Comparison of ENCODE assay signal across 13 cellular contexts in genomic region chr6:125793863-125794262, GRCh38. TPM values are rescaled to one million over a fixed set of nuclear protein-coding genes. Genes with fewer than 3 reads are reported as not detected.
DNase-seq lines count a peak whose midpoint lies in the region; ATAC-seq, FAIRE-seq and TF ChIP-seq lines count a peak whose summit lies in the region.
"Had no signal": no experiment of that assay in that cellular context is flagged by ENCODE, and none has a peak within 500 bp of the region (broad histone marks: within the 10 kb centered on the region; RNA-seq: fewer than 3 reads in every experiment).

No MANE protein-coding gene starts in this region.

- dilution Hi-C loops in endothelial cell of umbilical vein (cut with MboI; ENCODE audit: extremely low pct_ligation_motif_present, low sequenced_read_pairs): no loop called here

- H3K27me3 ChIP-seq in RWPE2 (ENCODE audit: insufficient read depth, poor library complexity, severe bottlenecking) (no peaks in the 10 kb centered on the region), endothelial cell of umbilical vein (ENCODE audit: control insufficient read depth in 2 of 2, insufficient read depth in 2 of 2, low read length in 2 of 2) (no peaks in the 10 kb centered on the region)

- H3K4me1 ChIP-seq in RWPE2 (ENCODE audit: insufficient read depth, poor library complexity, severe bottlenecking): peaks cover 41% of the 10 kb centered on the region
- H3K4me1 ChIP-seq in endothelial cell of umbilical vein (ENCODE audit: control insufficient read depth, extremely low read depth, insufficient read depth, low read length): peaks cover 43% of the 10 kb centered on the region

- H3K9me3 Mint-ChIP-seq in activated CD8-positive, alpha-beta memory T cell treated with anti-CD3 and anti-CD28 coated beads, Interleukin-2, amount 10 ng/mL, durations not matched to agents 7 days and 5 days (ENCODE audit: low read depth): no peaks in the 10 kb centered on the region
- H3K9me3 Mint-ChIP-seq: immature natural killer cell had no signal

- no peak overlapping the region for H3K4me3 ChIP-seq in RWPE2 (ENCODE audit: severe bottlenecking)
- H3K4me3 ChIP-seq in endothelial cell of umbilical vein (replicated peaks in 1 of 3; ENCODE audit: insufficient read depth in 1 of 3, low read depth in 1 of 3, low read length in 3 of 3): peak overlapping the region in 2 of 3 experiments; percentile 9 to 96

- H3K36me3 Mint-ChIP-seq in activated CD8-positive, alpha-beta memory T cell treated with anti-CD3 and anti-CD28 coated beads, Interleukin-2, amount 10 ng/mL, durations not matched to agents 7 days and 5 days: peaks cover 9% of the 10 kb centered on the region

- H3K27ac Mint-ChIP-seq in activated CD8-positive, alpha-beta memory T cell treated with anti-CD3 and anti-CD28 coated beads, Interleukin-2, amount 10 ng/mL, durations not matched to agents 7 days and 5 days: peak overlapping the region; percentile 66

- peak overlapping the region; percentile 58 for H3K4me3 Mint-ChIP-seq in activated CD8-positive, alpha-beta memory T cell treated with anti-CD3 and anti-CD28 coated beads, Interleukin-2, amount 10 ng/mL, durations not matched to agents 7 days and 5 days

- ATAC-seq in activated CD8-positive, alpha-beta memory T cell treated with anti-CD3 and anti-CD28 coated beads, Interleukin-2, amount 10 ng/mL, durations not matched to agents 7 days and 5 days: no peak
- ATAC-seq in RWPE2 (ENCODE audit: low read depth): no peak
- ATAC-seq: psoas muscle had no signal

- H3K9me1 ChIP-seq in endothelial cell of umbilical vein (replicated peaks; ENCODE audit: control insufficient read depth, extremely low read depth, insufficient read depth, low read length): no peaks in the 10 kb centered on the region

- no peaks in the 10 kb centered on the region for H4K20me1 ChIP-seq in endothelial cell of umbilical vein (replicated peaks; ENCODE audit: control insufficient read depth, extremely low read depth, insufficient read depth, low read length)

- no peak overlapping the region for H2AFZ ChIP-seq in endothelial cell of umbilical vein (ENCODE audit: low read depth, low read length)

- no peak for FAIRE-seq in endothelial cell of umbilical vein (lab: Jason Lieb, UNC)
- FAIRE-seq: RCC 7860 had no signal

- H3K4me1 Mint-ChIP-seq in activated CD8-positive, alpha-beta memory T cell treated with anti-CD3 and anti-CD28 coated beads, Interleukin-2, amount 10 ng/mL, durations not matched to agents 7 days and 5 days: peaks cover 46% of the 10 kb centered on the region

- peak overlapping the region; percentile 98 for H3K4me2 ChIP-seq in endothelial cell of umbilical vein (ENCODE audit: insufficient read depth, low read length)

- H3K27ac ChIP-seq in RWPE2 (ENCODE audit: poor library complexity, severe bottlenecking): peak overlapping the region; percentile 60
- peak overlapping the region; percentile 81 for H3K27ac ChIP-seq in endothelial cell of umbilical vein (ENCODE audit: insufficient read depth, low read depth, low read length)
- peak overlapping the region; percentile 63 for H3K27ac ChIP-seq in substantia nigra (ENCODE audit: low read depth, low read length, poor library complexity, severe bottlenecking)
- H3K27ac ChIP-seq: psoas muscle had no signal

- peaks cover 59% of the 10 kb centered on the region for H3K79me2 ChIP-seq in endothelial cell of umbilical vein (ENCODE audit: control insufficient read depth, insufficient read depth, low read length)

- TF ChIP-seq CTCF in RWPE2 (IDR thresholded peaks at IDR 0.05; ENCODE audit: poor library complexity, severe bottlenecking) (no peak), endothelial cell of umbilical vein (IDR thresholded peaks at IDR 0.05; ENCODE audit: extremely low read depth in 1 of 2, insufficient read depth in 1 of 2, low read depth in 1 of 2, low read length in 2 of 2) (no peak)

- POLR2A ChIA-PET in endothelial cell of umbilical vein (lab: Charles Lee): no interaction called here

- intact Hi-C loops in endothelial cell of umbilical vein (cut with micrococcal nuclease): loop anchor here (1.0 to 5.0 kb wide), 5 partner anchors 9 to 113 kb away; no protein-coding TSS in a partner anchor

- DNase-seq in activated CD8-positive, alpha-beta memory T cell treated with anti-CD3 and anti-CD28 coated beads, Interleukin-2, amount 10 ng/mL, durations not matched to agents 7 days and 5 days: no peak
- no peak for DNase-seq in activated CD8-positive, alpha-beta memory T cell treated with anti-CD3 and anti-CD28 coated beads, Interleukin-2, amount 50 U/mL, for 4 hours
- no peak for DNase-seq in RWPE2 (ENCODE audit: low spot score)
- peak; percentile 88 for DNase-seq in endothelial cell of umbilical vein (ENCODE audit: low read depth, low spot score)
- DNase-seq in substantia nigra (lab: John Stamatoyannopoulos, UW): peak in 1 of 49 donors; percentile 12
- DNase-seq in DMS79 (lab: John Stamatoyannopoulos, UW): no peak
- no peak for DNase-seq in amygdala (lab: John Stamatoyannopoulos, UW)
- no peak for DNase-seq in NCI-H1694 (lab: John Stamatoyannopoulos, UW)
- DNase-seq: activated CD4-positive, alpha-beta T cell treated with anti-CD3 and anti-CD28 coated beads, Interleukin-2, amount 50 U/mL, for 1 hour; cortex of kidney; psoas muscle had no signal

- no peaks in the 10 kb centered on the region for H3K9me3 ChIP-seq in RWPE2 (ENCODE audit: severe bottlenecking)
- H3K9me3 ChIP-seq in endothelial cell of umbilical vein (replicated peaks; ENCODE audit: control insufficient read depth, insufficient read depth, low read length): no peaks in the 10 kb centered on the region
- H3K9me3 ChIP-seq: psoas muscle had no signal

- no peak for TF ChIP-seq POLR2A in endothelial cell of umbilical vein (IDR thresholded peaks at IDR 0.05; ENCODE audit: low read depth, low read length)

- BruUV-seq in endothelial cell of umbilical vein (replicated peaks; lab: Mats Ljungman, UMichigan): no TSS peak

- peak overlapping the region; percentile 84 for H3K9ac ChIP-seq in endothelial cell of umbilical vein (replicated peaks; ENCODE audit: extremely low read depth, insufficient read depth, low read length)

- H3K27me3 Mint-ChIP-seq in activated CD8-positive, alpha-beta memory T cell treated with anti-CD3 and anti-CD28 coated beads, Interleukin-2, amount 10 ng/mL, durations not matched to agents 7 days and 5 days: no peaks in the 10 kb centered on the region

- H3K36me3 ChIP-seq in RWPE2 (ENCODE audit: low read depth) (no peaks in the 10 kb centered on the region), endothelial cell of umbilical vein (ENCODE audit: control insufficient read depth in 2 of 2, extremely low read depth in 1 of 2, insufficient read depth in 2 of 2, low read length in 2 of 2) (no peaks in the 10 kb centered on the region)

- CTCF ChIA-PET in activated CD8-positive, alpha-beta memory T cell treated with anti-CD3 and anti-CD28 coated beads, Interleukin-2, amount 10 ng/mL, durations not matched to agents 7 days and 5 days (lab: Charles Lee): interaction anchor here (1.1 to 8.8 kb wide), 2 partner anchors 159 to 164 kb away, joined by 3 to 135 read pairs; partner anchors contain the start of gene HINT3
- CTCF ChIA-PET in endothelial cell of umbilical vein (lab: Charles Lee): interaction anchor here (0.8 to 11.1 kb wide), 8 partner anchors 11 to 180 kb away, joined by 3 to 138 read pairs (median 26); partner anchors contain the start of gene HINT3

TF ChIP-seq in endothelial cell of umbilical vein, 7 proteins besides CTCF, POLR2A, EP300 and RAD21:
- no peak for TF ChIP-seq MAX (IDR thresholded peaks at IDR 0.05; ENCODE audit: insufficient read depth, insufficient read length)

RNA-seq across cellular contexts. Expression of gene NCOA7, which starts 3.1 kb away (rescaled TPM):
- total RNA-seq in activated CD8-positive, alpha-beta memory T cell treated with anti-CD3 and anti-CD28 coated beads, Interleukin-2, amount 10 ng/mL, durations not matched to agents 7 days and 5 days: 10 to 100 TPM; 45.3 to 46.9 TPM
- 58.2 and 71.2 TPM in 2 replicates for total RNA-seq in endothelial cell of umbilical vein
- polyA plus RNA-seq in endothelial cell of umbilical vein: 20.3 and 27.7 TPM in 2 replicates
- 25.3 and 29.9 TPM in 2 replicates for polyA plus RNA-seq in endothelial cell of umbilical vein (2011; cell fraction: cytosol; rRNA removed)
- 57.9 and 62.1 TPM in 2 replicates for polyA plus RNA-seq in endothelial cell of umbilical vein (2011; cell fraction: nucleus; rRNA removed)
- 39.7 and 40.1 TPM in 2 replicates for polyA plus RNA-seq in endothelial cell of umbilical vein (2012)
- 111 and 159 TPM in 2 replicates for polyA minus RNA-seq in endothelial cell of umbilical vein
- 52.8 TPM for polyA minus RNA-seq in endothelial cell of umbilical vein (2011; cell fraction: cytosol; rRNA and poly(A)+ RNA removed)
- 62.9 and 65.0 TPM in 2 replicates for polyA minus RNA-seq in endothelial cell of umbilical vein (2011; cell fraction: nucleus; rRNA and poly(A)+ RNA removed)

RNA-seq across cellular contexts. Expression of gene HEY2, which starts 44.4 kb away (rescaled TPM):
- total RNA-seq in activated CD8-positive, alpha-beta memory T cell treated with anti-CD3 and anti-CD28 coated beads, Interleukin-2, amount 10 ng/mL, durations not matched to agents 7 days and 5 days: not detected
- total RNA-seq in endothelial cell of umbilical vein: not detected in 2 replicates
- 0.03 and 0.07 TPM in 2 replicates for polyA plus RNA-seq in endothelial cell of umbilical vein
- 0.03 TPM in 2 replicates for polyA plus RNA-seq in endothelial cell of umbilical vein (2011; cell fraction: cytosol; rRNA removed)
- polyA plus RNA-seq in endothelial cell of umbilical vein (2011; cell fraction: nucleus; rRNA removed): 0.10 and 0.26 TPM in 2 replicates
- polyA plus RNA-seq in endothelial cell of umbilical vein (2012): 0.74 and 0.92 TPM in 2 replicates
- not detected in 2 replicates for polyA minus RNA-seq in endothelial cell of umbilical vein
- not detected for polyA minus RNA-seq in endothelial cell of umbilical vein (2011; cell fraction: cytosol; rRNA and poly(A)+ RNA removed)
- polyA minus RNA-seq in endothelial cell of umbilical vein (2011; cell fraction: nucleus; rRNA and poly(A)+ RNA removed): not detected in 2 replicates
